In the genomic region with DNA sequence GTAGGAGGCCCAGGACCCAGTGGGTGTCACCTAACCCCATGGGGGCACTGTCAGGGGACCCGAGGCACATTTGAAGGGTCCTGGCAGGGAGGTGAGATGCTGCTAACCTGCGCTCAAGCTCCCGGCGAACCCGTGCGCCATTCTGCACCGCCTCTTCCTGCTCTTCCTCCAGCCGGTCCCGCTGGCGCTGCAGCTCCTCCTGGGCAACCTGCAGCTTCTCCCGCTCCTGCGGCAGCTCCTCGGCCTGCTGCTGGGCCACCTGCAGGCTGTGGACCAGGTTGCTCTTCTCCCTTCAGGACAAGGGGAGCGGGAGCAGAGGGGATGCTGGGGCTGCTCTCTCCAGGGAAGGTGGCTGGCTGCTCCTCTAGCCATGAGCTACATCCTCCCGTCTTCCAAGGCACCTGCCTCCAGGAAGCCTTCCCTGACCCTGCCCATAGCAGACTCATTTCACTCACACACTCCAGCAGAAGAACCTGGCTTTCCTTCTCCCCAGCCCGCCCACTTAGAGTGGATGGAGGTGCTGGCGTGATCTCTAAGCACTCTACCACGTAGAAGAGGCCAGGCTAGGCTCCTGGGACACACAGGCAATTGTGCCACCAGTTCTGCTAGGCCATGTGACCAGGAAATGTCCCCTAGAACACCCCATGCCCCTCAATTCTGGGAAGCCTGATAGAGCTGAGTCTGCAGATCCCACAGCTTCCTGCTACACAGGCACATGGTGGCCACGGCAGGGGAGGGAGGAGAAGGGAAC, we compare ENCODE assay signal across 1 cellular context.
A peak's percentile ranks its signal among the peaks of the same experiment; 100 is the strongest.
TF ChIP-seq lines count a peak whose summit lies in the region.

No MANE protein-coding gene starts in this region.

TF ChIP-seq in K562, 482 proteins besides CTCF, POLR2A, EP300 and RAD21 (continued from another document and continues in another):
- TF ChIP-seq ZBTB49 (CRISPR knock-in tag; IDR thresholded peaks at IDR 0.05; ENCODE audit: borderline replicate concordance): no peak
- peak; percentile 65 for TF ChIP-seq ZNF316 (IDR thresholded peaks at IDR 0.05)
- TF ChIP-seq ZFP36 (IDR thresholded peaks at IDR 0.05; ENCODE audit: low read depth, low read length, partially characterized antibody): peak; percentile 70
- no peak for TF ChIP-seq ZBTB40 (IDR thresholded peaks at IDR 0.05)
- 0 out of 2 replicates have a peak, but pooled peaks have one; percentile 7 for TF ChIP-seq ZBTB40 (CRISPR knock-in tag; IDR thresholded peaks at IDR 0.05)
- TF ChIP-seq KAT7 (CRISPR knock-in tag; IDR thresholded peaks at IDR 0.05; ENCODE audit: borderline replicate concordance): no peak
- no peak for TF ChIP-seq AFF4 (CRISPR knock-in tag; IDR thresholded peaks at IDR 0.05)
- TF ChIP-seq PCBP2 (IDR thresholded peaks at IDR 0.05; ENCODE audit: low read depth, low read length, poor library complexity, severe bottlenecking): no peak
- 0 out of 2 replicates have a peak, but pooled peaks have one; percentile 45 for TF ChIP-seq ZNF184 (CRISPR knock-in tag; IDR thresholded peaks at IDR 0.05)
- no peak for TF ChIP-seq CHD1 (IDR thresholded peaks at IDR 0.05; ENCODE audit: low read length)
- TF ChIP-seq, protein P1, sequence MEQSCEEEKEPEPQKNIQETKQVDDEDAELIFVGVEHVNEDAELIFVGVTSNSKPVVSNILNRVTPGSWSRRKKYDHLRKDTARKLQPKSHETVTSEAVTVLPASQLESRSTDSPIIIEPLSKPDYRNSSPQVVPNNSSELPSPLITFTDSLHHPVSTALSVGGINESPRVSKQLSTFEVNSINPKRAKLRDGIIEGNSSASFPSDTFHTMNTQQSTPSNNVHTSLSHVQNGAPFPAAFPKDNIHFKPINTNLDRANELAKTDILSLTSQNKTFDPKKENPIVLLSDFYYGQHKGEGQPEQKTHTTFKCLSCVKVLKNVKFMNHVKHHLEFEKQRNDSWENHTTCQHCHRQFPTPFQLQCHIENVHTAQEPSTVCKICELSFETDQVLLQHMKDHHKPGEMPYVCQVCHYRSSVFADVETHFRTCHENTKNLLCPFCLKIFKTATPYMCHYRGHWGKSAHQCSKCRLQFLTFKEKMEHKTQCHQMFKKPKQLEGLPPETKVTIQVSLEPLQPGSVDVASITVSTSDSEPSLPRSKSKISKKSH (CRISPR knock-in tag; IDR thresholded peaks at IDR 0.05): no peak
- TF ChIP-seq, protein P2, sequence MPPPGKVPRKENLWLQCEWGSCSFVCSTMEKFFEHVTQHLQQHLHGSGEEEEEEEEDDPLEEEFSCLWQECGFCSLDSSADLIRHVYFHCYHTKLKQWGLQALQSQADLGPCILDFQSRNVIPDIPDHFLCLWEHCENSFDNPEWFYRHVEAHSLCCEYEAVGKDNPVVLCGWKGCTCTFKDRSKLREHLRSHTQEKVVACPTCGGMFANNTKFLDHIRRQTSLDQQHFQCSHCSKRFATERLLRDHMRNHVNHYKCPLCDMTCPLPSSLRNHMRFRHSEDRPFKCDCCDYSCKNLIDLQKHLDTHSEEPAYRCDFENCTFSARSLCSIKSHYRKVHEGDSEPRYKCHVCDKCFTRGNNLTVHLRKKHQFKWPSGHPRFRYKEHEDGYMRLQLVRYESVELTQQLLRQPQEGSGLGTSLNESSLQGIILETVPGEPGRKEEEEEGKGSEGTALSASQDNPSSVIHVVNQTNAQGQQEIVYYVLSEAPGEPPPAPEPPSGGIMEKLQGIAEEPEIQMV (tag; conservative IDR thresholded peaks at IDR 0.05; ENCODE audit: low read depth): no peak
- peak; percentile 69 for TF ChIP-seq PCBP1 (IDR thresholded peaks at IDR 0.05; ENCODE audit: low read depth, low read length, poor library complexity, severe bottlenecking)
- TF ChIP-seq E2F3 (CRISPR knock-in tag; IDR thresholded peaks at IDR 0.05): 0 out of 2 replicates have a peak, but pooled peaks have one; percentile 34
- TF ChIP-seq HMBOX1 (IDR thresholded peaks at IDR 0.05): no peak
- no peak for TF ChIP-seq STAT5B (CRISPR knock-in tag; IDR thresholded peaks at IDR 0.05)
- TF ChIP-seq ZNF696 (CRISPR knock-in tag; conservative IDR thresholded peaks at IDR 0.05): no peak
- no peak for TF ChIP-seq L3MBTL2 (IDR thresholded peaks at IDR 0.05)
- no peak for TF ChIP-seq CCNT2 (IDR thresholded peaks at IDR 0.05; ENCODE audit: borderline replicate concordance, extremely low read depth, insufficient read length, low read depth, low read length)
- TF ChIP-seq ZEB2 (IDR thresholded peaks at IDR 0.05): no peak
- no peak for TF ChIP-seq CBFA2T2 (conservative IDR thresholded peaks at IDR 0.05)
- TF ChIP-seq, protein P3, sequence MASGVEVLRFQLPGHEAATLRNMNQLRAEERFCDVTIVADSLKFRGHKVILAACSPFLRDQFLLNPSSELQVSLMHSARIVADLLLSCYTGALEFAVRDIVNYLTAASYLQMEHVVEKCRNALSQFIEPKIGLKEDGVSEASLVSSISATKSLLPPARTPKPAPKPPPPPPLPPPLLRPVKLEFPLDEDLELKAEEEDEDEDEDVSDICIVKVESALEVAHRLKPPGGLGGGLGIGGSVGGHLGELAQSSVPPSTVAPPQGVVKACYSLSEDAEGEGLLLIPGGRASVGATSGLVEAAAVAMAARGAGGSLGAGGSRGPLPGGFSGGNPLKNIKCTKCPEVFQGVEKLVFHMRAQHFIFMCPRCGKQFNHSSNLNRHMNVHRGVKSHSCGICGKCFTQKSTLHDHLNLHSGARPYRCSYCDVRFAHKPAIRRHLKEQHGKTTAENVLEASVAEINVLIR (CRISPR knock-in tag; IDR thresholded peaks at IDR 0.05): no peak
- TF ChIP-seq ZNF217 (CRISPR knock-in tag; IDR thresholded peaks at IDR 0.05): no peak
- no peak for TF ChIP-seq ZNF232 (CRISPR knock-in tag; IDR thresholded peaks at IDR 0.05)
- TF ChIP-seq SREBF1 (IDR thresholded peaks at IDR 0.05; ENCODE audit: borderline replicate concordance, low read depth, low read length): no peak
- no peak for TF ChIP-seq HCFC1 (IDR thresholded peaks at IDR 0.05; ENCODE audit: low read depth, low read length)
- TF ChIP-seq, protein P4, sequence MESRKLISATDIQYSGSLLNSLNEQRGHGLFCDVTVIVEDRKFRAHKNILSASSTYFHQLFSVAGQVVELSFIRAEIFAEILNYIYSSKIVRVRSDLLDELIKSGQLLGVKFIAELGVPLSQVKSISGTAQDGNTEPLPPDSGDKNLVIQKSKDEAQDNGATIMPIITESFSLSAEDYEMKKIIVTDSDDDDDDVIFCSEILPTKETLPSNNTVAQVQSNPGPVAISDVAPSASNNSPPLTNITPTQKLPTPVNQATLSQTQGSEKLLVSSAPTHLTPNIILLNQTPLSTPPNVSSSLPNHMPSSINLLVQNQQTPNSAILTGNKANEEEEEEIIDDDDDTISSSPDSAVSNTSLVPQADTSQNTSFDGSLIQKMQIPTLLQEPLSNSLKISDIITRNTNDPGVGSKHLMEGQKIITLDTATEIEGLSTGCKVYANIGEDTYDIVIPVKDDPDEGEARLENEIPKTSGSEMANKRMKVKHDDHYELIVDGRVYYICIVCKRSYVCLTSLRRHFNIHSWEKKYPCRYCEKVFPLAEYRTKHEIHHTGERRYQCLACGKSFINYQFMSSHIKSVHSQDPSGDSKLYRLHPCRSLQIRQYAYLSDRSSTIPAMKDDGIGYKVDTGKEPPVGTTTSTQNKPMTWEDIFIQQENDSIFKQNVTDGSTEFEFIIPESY (CRISPR knock-in tag; IDR thresholded peaks at IDR 0.05): peak; percentile 93
- TF ChIP-seq MCM7 (IDR thresholded peaks at IDR 0.05): no peak
- TF ChIP-seq ZNF121 (CRISPR knock-in tag; conservative IDR thresholded peaks at IDR 0.05): no peak; the same call in 1 of the 2 replicates
